In genomic region chr16:1493746-1494094, GRCh38 we compare ENCODE assay signal across 1 cellular context.
TF ChIP-seq lines count a peak whose summit lies in the region.

No MANE protein-coding gene starts in this region.

TF ChIP-seq in H1, 55 proteins besides CTCF, POLR2A, EP300 and RAD21:
- TF ChIP-seq HDAC2 (IDR thresholded peaks at IDR 0.05; ENCODE audit: borderline replicate concordance in 1 of 2, low read depth in 2 of 2, low read length in 2 of 2), result no peak
